14 cellular contexts compared by ENCODE assay signal in genomic region chr4:104616401-104616820, GRCh38.
DNase-seq lines count a peak whose midpoint lies in the region; TF ChIP-seq lines count a peak whose summit lies in the region.
"Had no signal": no experiment of that assay in that cellular context is flagged by ENCODE, and none has a peak within 500 bp of the region (broad histone marks: within the 10 kb centered on the region; RNA-seq: fewer than 3 reads in every experiment).

No MANE protein-coding gene starts in this region.

- no peak overlapping the region for H3K9ac ChIP-seq in parathyroid adenoma

- WGBS in testis, 2 donors, result 35 to 53% methylated on average over 6 of the region's 6 CpGs

- no peak for TF ChIP-seq POLR2A in testis (IDR thresholded peaks at IDR 0.05)

- H3K9me3 ChIP-seq in right atrium auricular region (peaks cover 0 to 5% of the 10 kb centered on the region in 2 donors), parathyroid adenoma (ENCODE audit: control insufficient read depth, low read length) (no peaks in the 10 kb centered on the region), testis (no peaks in the 10 kb centered on the region)

- H3K4me3 ChIP-seq in dorsolateral prefrontal cortex, result peak overlapping the region in 31 of 59 donors; percentile 2 to 59 (median 29)
- H3K4me3 ChIP-seq in right atrium auricular region, result peak overlapping the region in 1 of 2 donors; percentile 20
- H3K4me3 ChIP-seq in parathyroid adenoma (ENCODE audit: low read depth, low read length), result no peak overlapping the region
- H3K4me3 ChIP-seq in testis, result no peak overlapping the region
- H3K4me3 ChIP-seq: skin epidermis had no signal

- peak overlapping the region; percentile 80 for H2AFZ ChIP-seq in parathyroid adenoma

- intact Hi-C loops in dorsolateral prefrontal cortex (cut with DNase I), result no loop called here
- intact Hi-C loops in testis (cut with DNase I; ENCODE audit: low total_unique reads), result no loop called here

- H3K36me3 ChIP-seq in right atrium auricular region (no peaks in the 10 kb centered on the region), parathyroid adenoma (ENCODE audit: control insufficient read depth, insufficient read depth, low read length) (no peaks in the 10 kb centered on the region), testis (ENCODE audit: low read depth, missing control alignments) (no peaks in the 10 kb centered on the region)

- TF ChIP-seq CTCF in dorsolateral prefrontal cortex (IDR thresholded peaks at IDR 0.05 in 54 of 56, conservative IDR thresholded peaks at IDR 0.05 in 2 of 56; ENCODE audit: low read depth in 1 of 56, partially characterized antibody in 56 of 56), result no peak
- TF ChIP-seq CTCF in right atrium auricular region (IDR thresholded peaks at IDR 0.05), result no peak
- no peak for TF ChIP-seq CTCF in parathyroid adenoma (IDR thresholded peaks at IDR 0.05)
- TF ChIP-seq CTCF in testis (IDR thresholded peaks at IDR 0.05), result no peak

- H3K4me2 ChIP-seq in parathyroid adenoma (ENCODE audit: low read length), result no peak overlapping the region

- DNase-seq in NCI-H1092 treated with DMSO at 0.1 percent for 48 hours (lab: John Stamatoyannopoulos, UW) (peak; percentile 56), dorsolateral prefrontal cortex (peak in 2 of 10 donors; percentile 18 to 41), right atrium auricular region (ENCODE audit: low spot score) (no peak), GOT3 (lab: John Stamatoyannopoulos, UW) (no peak), SW480 (ENCODE audit: low spot score) (no peak), RKO (ENCODE audit: low spot score) (no peak), testis (no peak)
- DNase-seq: activated CD4-positive, alpha-beta T cell treated with anti-CD3 and anti-CD28 coated beads, Interleukin-2, amount 10 ng/mL, durations not matched to agents 7 days and 5 days; activated CD8-positive, alpha-beta memory T cell treated with anti-CD3 and anti-CD28 coated beads, Interleukin-2, amount 50 U/mL, for 48 hours; activated gamma-delta T cell treated with Interleukin-2 at 50 U/mL for 16 hours; immature natural killer cell; NCI-H2107 had no signal

- H3K27me3 ChIP-seq in dorsolateral prefrontal cortex, result no peaks in the 10 kb centered on the region
- no peaks in the 10 kb centered on the region for H3K27me3 ChIP-seq in right atrium auricular region
- no peaks in the 10 kb centered on the region for H3K27me3 ChIP-seq in parathyroid adenoma (ENCODE audit: control insufficient read depth, insufficient read depth, low read length)
- no peaks in the 10 kb centered on the region for H3K27me3 ChIP-seq in testis

- H3K27ac ChIP-seq in dorsolateral prefrontal cortex (peak overlapping the region in 5 of 59 donors; percentile 2 to 27 (median 19)), right atrium auricular region (peak overlapping the region; percentile 68 to 77), parathyroid adenoma (peak overlapping the region; percentile 39), testis (no peak overlapping the region)
- H3K27ac ChIP-seq: skin epidermis had no signal

- no peaks in the 10 kb centered on the region for H3K79me2 ChIP-seq in parathyroid adenoma

- H3K4me1 ChIP-seq in right atrium auricular region, result peaks cover 0 to 11% of the 10 kb centered on the region in 2 donors
- peaks cover 9% of the 10 kb centered on the region for H3K4me1 ChIP-seq in parathyroid adenoma
- H3K4me1 ChIP-seq in testis, result no peaks in the 10 kb centered on the region

Comparison
In these comparisons a context has a peak if more than half of its experiments do, and no peak if none do; other contexts are left out.
1. H3K27ac ChIP-seq: peak in right atrium auricular region (2 of 2) and parathyroid adenoma (single experiment); none in testis (0 of 2).
2. H3K4me3 ChIP-seq: peak in dorsolateral prefrontal cortex (31 of 59); none in parathyroid adenoma (single experiment) and testis (0 of 2).